In the genomic region with DNA sequence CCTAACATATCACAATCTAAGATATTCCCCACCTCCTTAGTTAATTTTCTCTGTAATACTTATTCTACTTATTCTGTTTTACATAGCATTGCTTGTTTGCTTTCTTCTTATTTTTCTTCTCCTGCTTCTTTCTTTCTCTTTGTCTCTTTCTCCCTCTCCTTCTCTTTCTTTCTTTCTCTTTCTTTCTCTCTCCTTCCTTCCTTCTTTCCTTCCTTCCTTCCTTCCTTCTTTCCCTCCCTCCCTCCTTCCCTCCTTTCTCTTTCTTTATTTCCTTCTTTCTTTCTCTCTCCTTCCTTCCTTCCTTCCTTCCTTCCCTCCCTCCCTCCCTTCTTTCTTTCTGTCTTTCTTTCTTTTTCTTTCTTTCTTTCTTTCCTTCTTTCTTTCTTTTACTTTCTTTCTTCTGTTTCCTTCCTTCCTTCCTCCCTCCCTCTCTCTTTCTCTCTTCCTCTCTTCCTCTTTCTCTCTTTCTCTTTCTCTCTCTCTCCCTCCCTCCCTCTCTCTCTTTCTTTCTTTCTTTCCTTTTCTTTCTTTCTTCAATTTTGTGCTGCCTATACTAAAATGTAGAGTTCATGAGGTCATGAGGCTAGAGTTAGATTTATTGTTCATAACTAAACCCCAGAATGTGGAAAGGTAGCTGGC, we compare ENCODE assay signal across 32 cellular contexts.
"Had no signal": no experiment of that assay in that cellular context is flagged by ENCODE, and none has a peak within 500 bp of the region (broad histone marks: within the 10 kb centered on the region; RNA-seq: fewer than 3 reads in every experiment).

No MANE protein-coding gene starts in this region.

- H3K27ac ChIP-seq: adrenal gland, body of pancreas, brain microvascular endothelial cell, breast epithelium, WERI-Rb-1 had no signal

- H3K4me3 Mint-ChIP-seq: activated B cell treated with CpG ODN at 0.5 μM for 24 hours; activated CD4-positive, alpha-beta memory T cell treated with anti-CD3 and anti-CD28 coated beads for 36 hours; activated CD8-positive, alpha-beta T cell treated with anti-CD3 and anti-CD28 coated beads for 36 hours; activated naive CD4-positive, alpha-beta T cell treated with anti-CD3 and anti-CD28 coated beads for 36 hours; activated naive CD8-positive, alpha-beta T cell treated with anti-CD3 and anti-CD28 coated beads for 36 hours; activated T-cell treated with anti-CD3 and anti-CD28 coated beads, Interleukin-2, amount 50 U/mL, for 4 hours; activated T-cell treated with anti-CD3 and anti-CD28 coated beads, Interleukin-2, amount 50 U/mL, for 72 hours; activated T-helper 1 cell treated with anti-CD3 and anti-CD28 coated beads, Interleukin-12 subunit alpha, Interleukin-12 subunit beta, Interleukin-2, Interleukin-4 antibody, amounts not matched to agents 30 ng/mL and 10 ng/mL and 1 ng/mL, durations not matched to agents 14 hours and 24 hours and 36 hours; activated T-helper 17 cell treated with anti-CD3 and anti-CD28 coated beads, Interleukin-2, amount 50 U/mL, for 72 hours; T-cell; T-helper 17 cell had no signal

- H3K9me3 Mint-ChIP-seq: activated B cell treated with CpG ODN at 0.5 μM for 24 hours; activated naive CD4-positive, alpha-beta T cell treated with anti-CD3 and anti-CD28 coated beads for 36 hours; activated naive CD4-positive, alpha-beta T cell treated with anti-CD3 and anti-CD28 coated beads, Interleukin-2, amount 50 U/mL, for 72 hours; activated naive CD8-positive, alpha-beta T cell treated with anti-CD3 and anti-CD28 coated beads for 36 hours; activated T-cell treated with anti-CD3 and anti-CD28 coated beads, Interleukin-2, amount 50 U/mL, for 4 hours; activated T-helper 1 cell treated with anti-CD3 and anti-CD28 coated beads, Interleukin-12 subunit alpha, Interleukin-12 subunit beta, Interleukin-2, Interleukin-4 antibody, amounts not matched to agents 30 ng/mL and 10 ng/mL and 1 ng/mL, durations not matched to agents 14 hours and 24 hours and 36 hours; activated T-helper 17 cell treated with anti-CD3 and anti-CD28 coated beads, Interleukin-2, amount 50 U/mL, for 72 hours; T-cell had no signal

- H3K27ac Mint-ChIP-seq: activated B cell treated with CpG ODN at 0.5 μM for 24 hours; activated CD4-positive, alpha-beta memory T cell treated with anti-CD3 and anti-CD28 coated beads for 36 hours; activated CD8-positive, alpha-beta T cell treated with anti-CD3 and anti-CD28 coated beads for 36 hours; activated naive CD4-positive, alpha-beta T cell treated with anti-CD3 and anti-CD28 coated beads for 36 hours; activated naive CD8-positive, alpha-beta T cell treated with anti-CD3 and anti-CD28 coated beads for 36 hours; activated T-cell treated with anti-CD3 and anti-CD28 coated beads, Interleukin-2, amount 50 U/mL, for 72 hours; activated T-helper 1 cell treated with anti-CD3 and anti-CD28 coated beads, Interleukin-12 subunit alpha, Interleukin-12 subunit beta, Interleukin-2, Interleukin-4 antibody, amounts not matched to agents 30 ng/mL and 10 ng/mL and 1 ng/mL, durations not matched to agents 14 hours and 24 hours and 36 hours; activated T-helper 17 cell treated with anti-CD3 and anti-CD28 coated beads, Interleukin-2, amount 50 U/mL, for 72 hours; T-cell; T-helper 17 cell had no signal

- H3K9me3 ChIP-seq: adrenal gland, body of pancreas, breast epithelium had no signal

- ATAC-seq: activated CD8-positive, alpha-beta T cell treated with anti-CD3 and anti-CD28 coated beads for 36 hours; body of pancreas; T-cell; T-helper 17 cell had no signal

- DNase-seq: activated B cell treated with CpG ODN at 0.5 μM for 24 hours; activated CD4-positive, alpha-beta memory T cell treated with anti-CD3 and anti-CD28 coated beads for 36 hours; activated CD4-positive, alpha-beta T cell treated with anti-CD3 and anti-CD28 coated beads for 48 hours; activated CD4-positive, alpha-beta T cell treated with anti-CD3 and anti-CD28 coated beads, Interleukin-2, amount 50 U/mL, for 1 hour; activated CD4-positive, alpha-beta T cell treated with anti-CD3 and anti-CD28 coated beads, Interleukin-2, amount 50 U/mL, for 4 hours; activated CD4-positive, CD25-positive, alpha-beta regulatory T cell treated with anti-CD3 and anti-CD28 coated beads, Interleukin-2, amount 50 U/mL, for 72 hours; activated CD8-positive, alpha-beta memory T cell treated with anti-CD3 and anti-CD28 coated beads, Interleukin-2, amount 50 U/mL, for 4 hours; activated CD8-positive, alpha-beta T cell treated with anti-CD3 and anti-CD28 coated beads for 36 hours; activated effector memory CD4-positive, alpha-beta T cell treated with anti-CD3 and anti-CD28 coated beads, Interleukin-2, amount 50 U/mL, for 16 hours; activated gamma-delta T cell treated with Interleukin-2 at 50 U/mL for 16 hours; activated naive CD4-positive, alpha-beta T cell; activated naive CD4-positive, alpha-beta T cell treated with anti-CD3 and anti-CD28 coated beads for 36 hours; activated naive CD4-positive, alpha-beta T cell treated with anti-CD3 and anti-CD28 coated beads, Interleukin-2, amount 50 U/mL, for 16 hours; activated naive CD8-positive, alpha-beta T cell treated with anti-CD3 and anti-CD28 coated beads for 36 hours; activated T-cell treated with anti-CD3 and anti-CD28 coated beads for 4 hours; activated T-cell treated with anti-CD3 and anti-CD28 coated beads, Interleukin-2, amount 50 U/mL, for 1 hour; activated T-cell treated with anti-CD3 and anti-CD28 coated beads, Interleukin-2, amount 50 U/mL, for 4 hours; activated T-cell treated with anti-CD3 and anti-CD28 coated beads, Interleukin-2, amount 50 U/mL, for 72 hours; adrenal gland; amniotic stem cell; aorta; body of pancreas; brain microvascular endothelial cell; central memory CD4-positive, alpha-beta T cell; T-cell; T-helper 17 cell; T1000; WERI-Rb-1 had no signal

- H3K4me3 ChIP-seq: adrenal gland, body of pancreas, breast epithelium had no signal

- H3K36me3 Mint-ChIP-seq: activated CD4-positive, alpha-beta memory T cell treated with anti-CD3 and anti-CD28 coated beads for 36 hours; activated naive CD4-positive, alpha-beta T cell treated with anti-CD3 and anti-CD28 coated beads, Interleukin-2, amount 50 U/mL, for 72 hours; activated naive CD8-positive, alpha-beta T cell treated with anti-CD3 and anti-CD28 coated beads for 36 hours; T-cell had no signal

- H3K27me3 Mint-ChIP-seq: activated B cell treated with CpG ODN at 0.5 μM for 24 hours had no signal

- H3K36me3 ChIP-seq: adrenal gland, brain microvascular endothelial cell, breast epithelium, WERI-Rb-1 had no signal

- H3K4me1 ChIP-seq: adrenal gland, body of pancreas, breast epithelium had no signal

- H3K4me1 Mint-ChIP-seq: activated B cell treated with CpG ODN at 0.5 μM for 24 hours; activated T-helper 17 cell treated with anti-CD3 and anti-CD28 coated beads, Interleukin-2, amount 50 U/mL, for 72 hours had no signal
